Comparison of ENCODE assay signal across 22 cellular contexts in the genomic region with DNA sequence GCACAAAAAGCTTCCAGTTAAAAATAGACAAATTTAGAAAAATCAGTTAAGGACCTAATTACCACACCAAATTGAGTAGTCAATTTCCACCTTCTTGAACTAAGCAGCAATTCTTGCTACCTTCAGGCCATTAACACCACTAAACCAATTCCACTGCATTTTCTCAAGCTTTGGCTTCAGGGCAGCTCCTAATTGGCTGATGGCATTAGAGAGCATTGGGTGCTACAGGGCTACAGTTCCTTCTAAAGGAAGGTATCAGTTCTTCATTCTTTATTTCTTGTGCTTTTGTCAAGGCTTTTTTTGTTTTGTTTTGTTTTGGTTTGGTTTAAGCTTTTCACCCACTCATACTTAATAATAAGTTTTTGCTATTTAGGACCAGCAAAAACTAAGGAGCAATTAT.
A peak's percentile ranks its signal among the peaks of the same experiment; 100 is the strongest.
DNase-seq lines count a peak whose midpoint lies in the region; ATAC-seq and TF ChIP-seq lines count a peak whose summit lies in the region.
"Had no signal": no experiment of that assay in that cellular context is flagged by ENCODE, and none has a peak within 500 bp of the region (broad histone marks: within the 10 kb centered on the region; RNA-seq: fewer than 3 reads in every experiment).

No MANE protein-coding gene starts in this region.

- peak; percentile 4 for DNase-seq in NCI-H82 treated with DMSO at 0.1 percent for 48 hours (lab: John Stamatoyannopoulos, UW; ENCODE audit: unreplicated experiment)
- peak; percentile 26 for DNase-seq in neural progenitor cell (ENCODE audit: low spot score)
- DNase-seq in psoas muscle = no peak
- DNase-seq: CD4-positive, CD25-positive, alpha-beta regulatory T cell; HCEC 1CT; Karpas-422; MV-4-11; NCI-H1105; NCI-H146; NCI-H2029; NCI-H446 treated with DMSO at 0.1 percent for 48 hours; NCI-H526; SHP77; T-cell had no signal

- H3K9ac ChIP-seq in neural progenitor cell = no peak overlapping the region
- H3K9ac ChIP-seq: BLaER1 had no signal

- no peak overlapping the region for H3K4me3 Mint-ChIP-seq in neural progenitor cell
- H3K4me3 Mint-ChIP-seq: CD4-positive, CD25-positive, alpha-beta regulatory T cell; T-cell had no signal

- no peaks in the 10 kb centered on the region for H3K9me3 Mint-ChIP-seq in neural progenitor cell
- H3K9me3 Mint-ChIP-seq: T-cell had no signal

- H3K4me1 ChIP-seq in neural progenitor cell (peaks cover 4% of the 10 kb centered on the region), psoas muscle (no peaks in the 10 kb centered on the region)
- H3K4me1 ChIP-seq: BLaER1 had no signal

- H3K27me3 ChIP-seq in neural progenitor cell = no peaks in the 10 kb centered on the region
- no peaks in the 10 kb centered on the region for H3K27me3 ChIP-seq in psoas muscle (ENCODE audit: insufficient read depth in 3 of 3, low read length in 2 of 3)
- H3K27me3 ChIP-seq: BLaER1 had no signal

- H4K20me1 ChIP-seq in neural progenitor cell (ENCODE audit: low read depth) = no peaks in the 10 kb centered on the region
- H4K20me1 ChIP-seq: BLaER1 had no signal

- no peak for TF ChIP-seq CTCF in neural progenitor cell (IDR thresholded peaks at IDR 0.05)
- no peak for TF ChIP-seq CTCF in psoas muscle (IDR thresholded peaks at IDR 0.05)

- H3K4me3 ChIP-seq in neural progenitor cell (no peak overlapping the region), psoas muscle (no peak overlapping the region)
- H3K4me3 ChIP-seq: BLaER1 had no signal

- H3K36me3 ChIP-seq in neural progenitor cell (no peaks in the 10 kb centered on the region), psoas muscle (ENCODE audit: insufficient read depth in 1 of 2, low read depth in 1 of 2) (no peaks in the 10 kb centered on the region)
- H3K36me3 ChIP-seq: BLaER1 had no signal

- H2AFZ ChIP-seq in neural progenitor cell (replicated peaks) = no peak overlapping the region

- H3F3A ChIP-seq in neural progenitor cell (ENCODE audit: low read depth) = no peaks in the 10 kb centered on the region

- intact Hi-C loops in psoas muscle (cut with DNase I) = no loop called here

- no peaks in the 10 kb centered on the region for H3K27me3 Mint-ChIP-seq in neural progenitor cell (ENCODE audit: insufficient read depth, low read depth)

- no peaks in the 10 kb centered on the region for H3K79me2 ChIP-seq in neural progenitor cell (ENCODE audit: low read depth)

- ATAC-seq in GM18502 (IDR thresholded peaks at IDR 0.05; ENCODE audit: poor library complexity, unreplicated experiment) (peak; percentile 56), HG02938 (IDR thresholded peaks at IDR 0.05; ENCODE audit: unreplicated experiment) (peak; percentile 68), GM21515 (IDR thresholded peaks at IDR 0.05; ENCODE audit: unreplicated experiment) (no peak), HG02870 (IDR thresholded peaks at IDR 0.05; ENCODE audit: unreplicated experiment) (no peak), psoas muscle (no peak)
- ATAC-seq: HepG2, Panc1, T-cell had no signal

- no peaks in the 10 kb centered on the region for H3K4me1 Mint-ChIP-seq in neural progenitor cell
- H3K4me1 Mint-ChIP-seq: CD4-positive, CD25-positive, alpha-beta regulatory T cell had no signal

- no peak overlapping the region for H3K27ac ChIP-seq in neural progenitor cell
- no peak overlapping the region for H3K27ac ChIP-seq in psoas muscle
- H3K27ac ChIP-seq: BLaER1, RWPE1 had no signal

- H3K4me2 ChIP-seq in neural progenitor cell = no peak overlapping the region
- H3K4me2 ChIP-seq: BLaER1 had no signal

- no peaks in the 10 kb centered on the region for H3K36me3 Mint-ChIP-seq in neural progenitor cell
- H3K36me3 Mint-ChIP-seq: CD4-positive, CD25-positive, alpha-beta regulatory T cell; T-cell had no signal

- no peak overlapping the region for H3K27ac Mint-ChIP-seq in neural progenitor cell
- H3K27ac Mint-ChIP-seq: CD4-positive, CD25-positive, alpha-beta regulatory T cell; T-cell had no signal

- H3K9me3 ChIP-seq in neural progenitor cell (ENCODE audit: low read depth) (no peaks in the 10 kb centered on the region), psoas muscle (no peaks in the 10 kb centered on the region)
- H3K9me3 ChIP-seq: BLaER1 had no signal

Comparison
In these comparisons a context has a peak if more than half of its experiments do, and no peak if none do; other contexts are left out.
1. ATAC-seq: peak in GM18502 (single experiment) and HG02938 (single experiment); none in GM21515 (single experiment), HG02870 (single experiment) and psoas muscle (0 of 4).
2. DNase-seq: peak in NCI-H82 treated with DMSO at 0.1 percent for 48 hours (single experiment) and neural progenitor cell (single experiment); none in psoas muscle (0 of 2).